In the genomic region with DNA sequence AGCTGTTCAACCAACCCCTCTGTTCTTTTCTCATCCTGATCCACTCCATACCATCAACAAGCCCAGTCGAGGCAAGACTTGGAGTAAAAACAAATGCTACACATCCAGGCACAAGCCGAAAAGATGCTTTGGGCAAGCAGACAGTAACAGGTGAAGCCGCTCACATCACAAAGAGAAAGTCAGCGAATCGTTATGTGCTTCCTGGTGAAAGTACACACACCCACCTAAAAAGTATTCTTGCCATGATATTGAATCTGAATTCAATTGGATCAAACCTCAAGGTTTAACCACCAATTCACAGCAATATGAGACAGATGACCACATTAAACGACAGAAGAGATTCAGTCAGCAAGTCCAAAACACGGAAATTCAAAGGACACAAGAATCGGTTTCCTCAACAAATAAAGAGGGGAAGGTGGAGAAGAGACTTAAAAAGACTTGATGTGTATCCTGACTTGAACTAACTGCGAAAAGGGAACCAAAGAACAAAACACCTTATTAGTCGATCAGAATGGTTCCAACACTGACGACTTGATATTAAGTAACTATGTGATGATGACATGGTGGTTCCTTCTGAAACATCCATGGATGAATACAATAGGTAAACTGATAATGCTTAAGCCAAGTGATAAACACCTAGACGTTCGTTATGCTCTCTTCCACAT, we compare ENCODE assay signal across 8 cellular contexts. TPM values are rescaled to one million over a fixed set of nuclear protein-coding genes. Genes with fewer than 3 reads are reported as not detected.
DNase-seq lines count a peak whose midpoint lies in the region; ATAC-seq and TF ChIP-seq lines count a peak whose summit lies in the region.

No MANE protein-coding gene starts in this region.

- H2BK15ac ChIP-seq in mesendoderm (replicated peaks; ENCODE audit: low read depth), result no peak overlapping the region

- DNase-seq in CD1c-positive myeloid dendritic cell (ENCODE audit: extremely low spot score) (peak; percentile 53), SK-MEL-5 (ENCODE audit: low read depth, low spot score) (peak; percentile 17), coronary artery (ENCODE audit: low spot score) (no peak), mesendoderm (peak; percentile 45), NCI-H446 (lab: John Stamatoyannopoulos, UW) (no peak), amniotic stem cell (lab: John Stamatoyannopoulos, UW) (no peak)

- H3K23ac ChIP-seq in mesendoderm (ENCODE audit: low read length), result no peak overlapping the region

- no peak overlapping the region for H4K8ac ChIP-seq in mesendoderm (ENCODE audit: low read depth, low read length)

- peak overlapping the region; percentile 98 for H3K9ac ChIP-seq in mesendoderm (ENCODE audit: low read length)

- H3K4me2 ChIP-seq in mesendoderm (ENCODE audit: low read length), result peak overlapping the region; percentile 3

- no peak overlapping the region for H2BK5ac ChIP-seq in mesendoderm (ENCODE audit: low read length)

- peaks cover 8% of the 10 kb centered on the region for H3K79me1 ChIP-seq in mesendoderm (ENCODE audit: low read length)

- no peak for TF ChIP-seq CTCF in coronary artery (IDR thresholded peaks at IDR 0.05)

- H3K27me3 ChIP-seq in mesendoderm (ENCODE audit: insufficient read depth, low read length, poor library complexity), result no peaks in the 10 kb centered on the region

- peak; percentile 17 for ATAC-seq in GM21529 (IDR thresholded peaks at IDR 0.05; ENCODE audit: unreplicated experiment)

- H3K56ac ChIP-seq in mesendoderm (ENCODE audit: low read length), result peak overlapping the region; percentile 100

- in situ Hi-C loops in SK-MEL-5 (cut with HindIII; ENCODE audit: low pct_unique_long_range_greater_than_20kb, low sequenced_read_pairs), result no loop called here

- no peak overlapping the region for H3K4ac ChIP-seq in mesendoderm (ENCODE audit: low read depth, low read length)

- H4K5ac ChIP-seq in mesendoderm (ENCODE audit: low read length), result no peak overlapping the region

- no peaks in the 10 kb centered on the region for H3K4me1 ChIP-seq in mesendoderm (ENCODE audit: control insufficient read depth, low read depth, low read length)
- peaks cover 2% of the 10 kb centered on the region for H3K4me1 ChIP-seq in urinary bladder (ENCODE audit: insufficient read depth)

- no peak overlapping the region for H2AK5ac ChIP-seq in mesendoderm (ENCODE audit: low read length)

- no CpG with 5 or more reads among the region's 13 CpGs for WGBS in mesendoderm (ENCODE audit: extremely low coverage, insufficient coverage, low lambda C conversion rate)
- WGBS in urinary bladder, result 15% methylated on average over 13 of the region's 13 CpGs

- H3K4me3 ChIP-seq in coronary artery (peak overlapping the region; percentile 83), mesendoderm (ENCODE audit: low read length) (peak overlapping the region; percentile 91), urinary bladder (ENCODE audit: low read depth, low read length) (peak overlapping the region; percentile 72)

- H3K27ac ChIP-seq in coronary artery (peak overlapping the region; percentile 93 to 98), mesendoderm (ENCODE audit: low read depth, low read length) (no peak overlapping the region), urinary bladder (ENCODE audit: low read depth) (peak overlapping the region; percentile 95)

- H3K36me3 ChIP-seq in mesendoderm (ENCODE audit: control insufficient read depth, insufficient read depth, low read length) (no peaks in the 10 kb centered on the region), urinary bladder (ENCODE audit: insufficient read depth) (no peaks in the 10 kb centered on the region)

- peaks cover 7% of the 10 kb centered on the region for H3K79me2 ChIP-seq in mesendoderm (ENCODE audit: control insufficient read depth, insufficient read depth, low read length)

- no peak overlapping the region for H3K18ac ChIP-seq in mesendoderm (ENCODE audit: low read length)

- no peak overlapping the region for H2BK120ac ChIP-seq in mesendoderm (ENCODE audit: low read depth, low read length)

RNA-seq across cellular contexts. Expression of a gene that starts 1.1 kb away (rescaled TPM):
- 10.8 and 12.2 TPM in 2 replicates for total RNA-seq in SK-MEL-5 (2014; rRNA removed; shearing (Covaris generic))
- 4.9 and 5.3 TPM in 2 replicates for polyA plus RNA-seq in SK-MEL-5 (2015; cell fraction: cytosol; rRNA removed)
- 167 and 178 TPM in 2 replicates for polyA plus RNA-seq in SK-MEL-5 (2015; cell fraction: nucleus; rRNA removed)
- 9.4 TPM for polyA plus RNA-seq in mesendoderm (2013, experiment 1 of 2)
- 11.5 TPM for polyA plus RNA-seq in mesendoderm (2013, experiment 2 of 2)
- total RNA-seq in urinary bladder, result 19.0 TPM
- 20.9 TPM for polyA plus RNA-seq in urinary bladder

Comparison
In these comparisons a context has a peak if more than half of its experiments do, and no peak if none do; other contexts are left out.
1. DNase-seq: peak in CD1c-positive myeloid dendritic cell (single experiment), SK-MEL-5 (single experiment) and mesendoderm (single experiment); none in coronary artery (single experiment), NCI-H446 (0 of 2) and amniotic stem cell (single experiment).
2. Peak in every context shown above with its lines, with median percentiles within 50 percentile points of each other: H3K4me3 ChIP-seq.